ENCODE assay signal across 1 cellular context in the genomic region with DNA sequence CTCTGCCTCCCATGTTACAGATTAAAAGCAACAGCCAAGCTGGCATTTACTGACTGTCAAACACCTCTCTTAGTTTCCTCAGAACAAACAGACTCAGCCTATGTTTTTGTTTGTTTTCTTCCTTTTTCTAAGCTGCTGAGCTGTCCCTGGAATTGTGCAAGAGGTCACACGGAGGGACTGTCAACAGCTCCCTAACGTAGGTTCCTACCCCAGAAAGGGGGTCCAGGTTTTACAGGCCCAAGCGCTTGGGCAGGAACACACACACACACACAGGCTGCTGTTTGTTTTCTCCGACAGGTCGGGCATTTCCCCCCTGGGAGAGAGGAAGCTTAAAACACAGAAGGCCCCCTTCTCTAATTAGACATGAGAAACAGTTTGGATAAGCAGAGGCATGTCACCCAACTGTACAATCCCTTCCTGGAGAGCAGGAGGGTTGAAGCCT.
TF ChIP-seq lines count a peak whose summit lies in the region.

No MANE protein-coding gene starts in this region.

TF ChIP-seq in HepG2, 621 proteins besides CTCF, POLR2A, EP300 and RAD21 (continued from another document and continues in another):
- TF ChIP-seq PBX3 (CRISPR knock-in tag; IDR thresholded peaks at IDR 0.05; ENCODE audit: borderline replicate concordance): no peak; the same call in 1 of the 2 replicates
- TF ChIP-seq TP53 (CRISPR knock-in tag; conservative IDR thresholded peaks at IDR 0.05): peak; percentile 85; the same call in 1 of the 2 replicates
- TF ChIP-seq ZNF839 (CRISPR knock-in tag; IDR thresholded peaks at IDR 0.05; ENCODE audit: borderline replicate concordance): no peak
- TF ChIP-seq ARNTL (CRISPR knock-in tag; IDR thresholded peaks at IDR 0.05): peak; percentile 90
- peak; percentile 55; the same call in 1 of the 2 replicates for TF ChIP-seq KLF9 (CRISPR knock-in tag; IDR thresholded peaks at IDR 0.05; ENCODE audit: low read depth)
- TF ChIP-seq, protein P1, sequence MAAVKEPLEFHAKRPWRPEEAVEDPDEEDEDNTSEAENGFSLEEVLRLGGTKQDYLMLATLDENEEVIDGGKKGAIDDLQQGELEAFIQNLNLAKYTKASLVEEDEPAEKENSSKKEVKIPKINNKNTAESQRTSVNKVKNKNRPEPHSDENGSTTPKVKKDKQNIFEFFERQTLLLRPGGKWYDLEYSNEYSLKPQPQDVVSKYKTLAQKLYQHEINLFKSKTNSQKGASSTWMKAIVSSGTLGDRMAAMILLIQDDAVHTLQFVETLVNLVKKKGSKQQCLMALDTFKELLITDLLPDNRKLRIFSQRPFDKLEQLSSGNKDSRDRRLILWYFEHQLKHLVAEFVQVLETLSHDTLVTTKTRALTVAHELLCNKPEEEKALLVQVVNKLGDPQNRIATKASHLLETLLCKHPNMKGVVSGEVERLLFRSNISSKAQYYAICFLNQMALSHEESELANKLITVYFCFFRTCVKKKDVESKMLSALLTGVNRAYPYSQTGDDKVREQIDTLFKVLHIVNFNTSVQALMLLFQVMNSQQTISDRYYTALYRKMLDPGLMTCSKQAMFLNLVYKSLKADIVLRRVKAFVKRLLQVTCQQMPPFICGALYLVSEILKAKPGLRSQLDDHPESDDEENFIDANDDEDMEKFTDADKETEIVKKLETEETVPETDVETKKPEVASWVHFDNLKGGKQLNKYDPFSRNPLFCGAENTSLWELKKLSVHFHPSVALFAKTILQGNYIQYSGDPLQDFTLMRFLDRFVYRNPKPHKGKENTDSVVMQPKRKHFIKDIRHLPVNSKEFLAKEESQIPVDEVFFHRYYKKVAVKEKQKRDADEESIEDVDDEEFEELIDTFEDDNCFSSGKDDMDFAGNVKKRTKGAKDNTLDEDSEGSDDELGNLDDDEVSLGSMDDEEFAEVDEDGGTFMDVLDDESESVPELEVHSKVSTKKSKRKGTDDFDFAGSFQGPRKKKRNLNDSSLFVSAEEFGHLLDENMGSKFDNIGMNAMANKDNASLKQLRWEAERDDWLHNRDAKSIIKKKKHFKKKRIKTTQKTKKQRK (IDR thresholded peaks at IDR 0.05; ENCODE audit: low read length): no peak
- 0 out of 2 replicates have a peak, but pooled peaks have one; percentile 82 for TF ChIP-seq STAT5B (CRISPR knock-in tag; IDR thresholded peaks at IDR 0.05)
- TF ChIP-seq ARID4A (CRISPR knock-in tag; IDR thresholded peaks at IDR 0.05; ENCODE audit: borderline replicate concordance): peak; percentile 81; the same call in 1 of the 2 replicates
- no peak for TF ChIP-seq WIZ (CRISPR knock-in tag; IDR thresholded peaks at IDR 0.05)
- TF ChIP-seq KLF13 (CRISPR knock-in tag; IDR thresholded peaks at IDR 0.05): no peak
- TF ChIP-seq ZFX (CRISPR knock-in tag; IDR thresholded peaks at IDR 0.05; ENCODE audit: low read depth): peak; percentile 91
- TF ChIP-seq ZNF841 (CRISPR knock-in tag; IDR thresholded peaks at IDR 0.05; ENCODE audit: borderline replicate concordance): no peak
- TF ChIP-seq CBX1 (IDR thresholded peaks at IDR 0.05; ENCODE audit: low read depth): no peak
- TF ChIP-seq, protein P2, sequence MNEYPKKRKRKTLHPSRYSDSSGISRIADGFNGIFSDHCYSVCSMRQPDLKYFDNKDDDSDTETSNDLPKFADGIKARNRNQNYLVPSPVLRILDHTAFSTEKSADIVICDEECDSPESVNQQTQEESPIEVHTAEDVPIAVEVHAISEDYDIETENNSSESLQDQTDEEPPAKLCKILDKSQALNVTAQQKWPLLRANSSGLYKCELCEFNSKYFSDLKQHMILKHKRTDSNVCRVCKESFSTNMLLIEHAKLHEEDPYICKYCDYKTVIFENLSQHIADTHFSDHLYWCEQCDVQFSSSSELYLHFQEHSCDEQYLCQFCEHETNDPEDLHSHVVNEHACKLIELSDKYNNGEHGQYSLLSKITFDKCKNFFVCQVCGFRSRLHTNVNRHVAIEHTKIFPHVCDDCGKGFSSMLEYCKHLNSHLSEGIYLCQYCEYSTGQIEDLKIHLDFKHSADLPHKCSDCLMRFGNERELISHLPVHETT (CRISPR knock-in tag; conservative IDR thresholded peaks at IDR 0.05): 0 out of 2 replicates have a peak, but pooled peaks have one; percentile 25
- TF ChIP-seq FLYWCH1 (CRISPR knock-in tag; IDR thresholded peaks at IDR 0.05): no peak
- TF ChIP-seq ZNF232 (CRISPR knock-in tag; IDR thresholded peaks at IDR 0.05; ENCODE audit: borderline replicate concordance): peak; percentile 72; the same call in 1 of the 2 replicates
- peak; percentile 92; the same call in 1 of the 2 replicates for TF ChIP-seq ZBTB20 (CRISPR knock-in tag; IDR thresholded peaks at IDR 0.05; ENCODE audit: borderline replicate concordance, low read depth)
- TF ChIP-seq SRF (IDR thresholded peaks at IDR 0.05; ENCODE audit: low read depth, low read length): no peak
- TF ChIP-seq ZNF7 (CRISPR knock-in tag; IDR thresholded peaks at IDR 0.05): no peak
- no peak for TF ChIP-seq HNRNPK (IDR thresholded peaks at IDR 0.05; ENCODE audit: low read depth, low read length, poor library complexity, severe bottlenecking)
- peak; percentile 47; the same call in 1 of the 2 replicates for TF ChIP-seq ZBTB38 (CRISPR knock-in tag; IDR thresholded peaks at IDR 0.05)
- TF ChIP-seq SOX6 (IDR thresholded peaks at IDR 0.05): no peak
- peak; percentile 98 for TF ChIP-seq SOX6 (CRISPR knock-in tag; IDR thresholded peaks at IDR 0.05)
- no peak for TF ChIP-seq ZFAT (CRISPR knock-in tag; conservative IDR thresholded peaks at IDR 0.05)
- no peak for TF ChIP-seq ZNF253 (CRISPR knock-in tag; IDR thresholded peaks at IDR 0.05; ENCODE audit: borderline replicate concordance)
- TF ChIP-seq ZFP41 (CRISPR knock-in tag; IDR thresholded peaks at IDR 0.05; ENCODE audit: borderline replicate concordance): no peak
- TF ChIP-seq NR3C1 (CRISPR knock-in tag; IDR thresholded peaks at IDR 0.05): no peak
- TF ChIP-seq SAP130 (CRISPR knock-in tag; IDR thresholded peaks at IDR 0.05; ENCODE audit: low read depth): peak; percentile 86
- TF ChIP-seq ZBTB8A (CRISPR knock-in tag; IDR thresholded peaks at IDR 0.05; ENCODE audit: borderline replicate concordance, low read depth): no peak
- 0 out of 2 replicates have a peak, but pooled peaks have one; percentile 39 for TF ChIP-seq MAF1 (CRISPR knock-in tag; IDR thresholded peaks at IDR 0.05; ENCODE audit: borderline replicate concordance)
- TF ChIP-seq NFKBIZ (CRISPR knock-in tag; IDR thresholded peaks at IDR 0.05): peak; percentile 98
- TF ChIP-seq, protein P3, sequence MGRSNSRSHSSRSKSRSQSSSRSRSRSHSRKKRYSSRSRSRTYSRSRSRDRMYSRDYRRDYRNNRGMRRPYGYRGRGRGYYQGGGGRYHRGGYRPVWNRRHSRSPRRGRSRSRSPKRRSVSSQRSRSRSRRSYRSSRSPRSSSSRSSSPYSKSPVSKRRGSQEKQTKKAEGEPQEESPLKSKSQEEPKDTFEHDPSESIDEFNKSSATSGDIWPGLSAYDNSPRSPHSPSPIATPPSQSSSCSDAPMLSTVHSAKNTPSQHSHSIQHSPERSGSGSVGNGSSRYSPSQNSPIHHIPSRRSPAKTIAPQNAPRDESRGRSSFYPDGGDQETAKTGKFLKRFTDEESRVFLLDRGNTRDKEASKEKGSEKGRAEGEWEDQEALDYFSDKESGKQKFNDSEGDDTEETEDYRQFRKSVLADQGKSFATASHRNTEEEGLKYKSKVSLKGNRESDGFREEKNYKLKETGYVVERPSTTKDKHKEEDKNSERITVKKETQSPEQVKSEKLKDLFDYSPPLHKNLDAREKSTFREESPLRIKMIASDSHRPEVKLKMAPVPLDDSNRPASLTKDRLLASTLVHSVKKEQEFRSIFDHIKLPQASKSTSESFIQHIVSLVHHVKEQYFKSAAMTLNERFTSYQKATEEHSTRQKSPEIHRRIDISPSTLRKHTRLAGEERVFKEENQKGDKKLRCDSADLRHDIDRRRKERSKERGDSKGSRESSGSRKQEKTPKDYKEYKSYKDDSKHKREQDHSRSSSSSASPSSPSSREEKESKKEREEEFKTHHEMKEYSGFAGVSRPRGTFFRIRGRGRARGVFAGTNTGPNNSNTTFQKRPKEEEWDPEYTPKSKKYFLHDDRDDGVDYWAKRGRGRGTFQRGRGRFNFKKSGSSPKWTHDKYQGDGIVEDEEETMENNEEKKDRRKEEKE (IDR thresholded peaks at IDR 0.05): no peak
- TF ChIP-seq MLXIP (CRISPR knock-in tag; IDR thresholded peaks at IDR 0.05; ENCODE audit: borderline replicate concordance): peak; percentile 69; the same call in 1 of the 2 replicates
- TF ChIP-seq DDIT3 (CRISPR knock-in tag; IDR thresholded peaks at IDR 0.05): no peak
- TF ChIP-seq RNF219 (CRISPR knock-in tag; IDR thresholded peaks at IDR 0.05): no peak
- 0 out of 2 replicates have a peak, but pooled peaks have one; percentile 50 for TF ChIP-seq ARID3A (IDR thresholded peaks at IDR 0.05; ENCODE audit: low read depth, low read length)
